8 cellular contexts compared by ENCODE assay signal in the genomic region with DNA sequence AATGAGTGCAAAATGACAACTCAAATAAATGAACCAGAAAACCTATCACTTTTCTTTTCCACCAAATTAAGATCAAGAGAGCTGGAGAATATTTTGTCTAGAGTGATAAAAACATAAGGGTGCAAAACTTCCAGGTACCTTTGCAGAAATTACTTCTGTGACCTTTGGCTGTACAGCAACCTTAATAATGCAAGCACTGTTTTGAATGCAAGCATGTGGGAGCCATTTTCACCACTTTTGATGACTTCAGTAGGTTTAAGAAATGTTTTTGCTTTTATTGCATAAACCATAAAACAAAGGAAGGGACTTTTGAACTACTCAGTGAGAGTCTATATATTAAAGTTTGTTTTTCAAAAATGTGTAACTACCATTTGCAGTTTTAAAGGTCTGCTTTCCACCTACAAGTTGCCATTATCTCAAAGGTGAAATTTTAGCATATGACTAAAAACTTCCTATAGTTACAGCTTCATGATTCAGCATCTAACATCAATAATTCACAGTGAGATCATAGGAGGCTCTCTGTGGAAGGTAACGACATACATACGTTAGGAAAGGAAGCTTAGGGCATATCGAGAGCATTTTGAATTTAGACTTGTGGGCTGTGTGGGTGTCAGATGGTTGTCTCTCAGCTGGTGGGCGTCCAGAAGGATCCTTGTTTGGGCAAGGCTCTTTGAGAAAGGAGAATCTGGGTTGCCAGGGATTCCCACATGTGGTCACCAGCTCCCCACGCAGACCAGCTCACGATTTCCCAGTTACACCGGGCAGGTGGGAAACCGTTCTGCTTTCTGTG. TPM values are rescaled to one million over a fixed set of nuclear protein-coding genes. Genes with fewer than 3 reads are reported as not detected.
DNase-seq lines count a peak whose midpoint lies in the region; ATAC-seq and TF ChIP-seq lines count a peak whose summit lies in the region.

No MANE protein-coding gene starts in this region.

- H3K4me3 ChIP-seq in ACC112 (ENCODE audit: low read depth, low read length): peak overlapping the region; percentile 82
- peak overlapping the region; percentile 52 to 95 for H3K4me3 ChIP-seq in foreskin fibroblast (ENCODE audit: low read depth in 1 of 2, low read length in 2 of 2)

- no peaks in the 10 kb centered on the region for H3K27me3 ChIP-seq in ACC112 (ENCODE audit: insufficient read depth, low read length)

- TF ChIP-seq CTCF in HFFc6 (IDR thresholded peaks at IDR 0.05): no peak
- no peak for TF ChIP-seq CTCF in foreskin fibroblast (IDR thresholded peaks at IDR 0.05; ENCODE audit: low read depth, low read length)

- peaks cover 41% of the 10 kb centered on the region for H3K4me1 ChIP-seq in ACC112 (ENCODE audit: control insufficient read depth, insufficient read depth, low read length, unreplicated experiment)

- H3K9me3 Mint-ChIP-seq in HFFc6: no peaks in the 10 kb centered on the region

- H3K27me3 Mint-ChIP-seq in HFFc6 (ENCODE audit: insufficient read depth): peaks cover 8% of the 10 kb centered on the region

- peaks cover 20% of the 10 kb centered on the region for H3K79me2 ChIP-seq in ACC112 (ENCODE audit: control insufficient read depth, insufficient read depth, low read length, unreplicated experiment)

- no peak for ATAC-seq in GM21367 (IDR thresholded peaks at IDR 0.05; ENCODE audit: unreplicated experiment)

- H3K27ac Mint-ChIP-seq in HFFc6: peak overlapping the region; percentile 83

- peak overlapping the region; percentile 85 for H3K27ac ChIP-seq in ACC112 (ENCODE audit: low read depth, low read length)

- H3K36me3 ChIP-seq in ACC112 (ENCODE audit: insufficient read depth, low read length): peaks cover 16% of the 10 kb centered on the region

- H3K4me1 Mint-ChIP-seq in HFFc6 (ENCODE audit: low read depth): peaks cover 62% of the 10 kb centered on the region

- peak overlapping the region; percentile 87 for H3K4me3 Mint-ChIP-seq in HFFc6

- DNase-seq in HFFc6 (peak; percentile 55), activated T-cell treated with anti-CD3 and anti-CD28 coated beads for 24 hours (ENCODE audit: low read depth) (peak; percentile 43), foreskin fibroblast (peak in 1 of 2 donors; percentile 62), SHP77 treated with DMSO at 0.1 percent for 48 hours (lab: John Stamatoyannopoulos, UW) (no peak)
- peak; percentile 24 to 35 for DNase-seq in stimulated activated CD4-positive, alpha-beta T cell treated with anti-CD3 and anti-CD28 coated beads, Interleukin-12 subunit alpha, Interleukin-12 subunit beta, amount 100 ng/mL, for 24 hours (ENCODE audit: low read depth in 2 of 2)
- no peak for DNase-seq in central memory CD4-positive, alpha-beta T cell

- H3K36me3 Mint-ChIP-seq in HFFc6 (ENCODE audit: low read depth): peaks cover 31% of the 10 kb centered on the region

- peak overlapping the region; percentile 55 for H2AFZ ChIP-seq in ACC112 (ENCODE audit: low read length, unreplicated experiment)

RNA-seq across cellular contexts. Expression of a gene that starts 1.1 kb away (rescaled TPM):
- 10 to 100 TPM; 80.3 to 93.2 (median 83.8) TPM for total RNA-seq in HFFc6 (2021; fragmentation: NEBNext Ultra II Directional; extraction: Animal tissue kit (Norgen Biotek cat#: 25700))

Comparison
In these comparisons a context has a peak if more than half of its experiments do, and no peak if none do; other contexts are left out.
1. DNase-seq: peak in HFFc6 (single experiment), activated T-cell treated with anti-CD3 and anti-CD28 coated beads for 24 hours (single experiment) and stimulated activated CD4-positive, alpha-beta T cell treated with anti-CD3 and anti-CD28 coated beads, Interleukin-12 subunit alpha, Interleukin-12 subunit beta, amount 100 ng/mL, for 24 hours (2 of 2); none in SHP77 treated with DMSO at 0.1 percent for 48 hours (single experiment) and central memory CD4-positive, alpha-beta T cell (single experiment).